Comparison of ENCODE assay signal across 8 cellular contexts in genomic region chr3:51391075-51391565, GRCh38. TPM values are rescaled to one million over a fixed set of nuclear protein-coding genes. Genes with fewer than 3 reads are reported as not detected.
A peak's percentile ranks its signal among the peaks of the same experiment; 100 is the strongest.
DNase-seq lines count a peak whose midpoint lies in the region; ATAC-seq and TF ChIP-seq lines count a peak whose summit lies in the region.

A gene with protein sequence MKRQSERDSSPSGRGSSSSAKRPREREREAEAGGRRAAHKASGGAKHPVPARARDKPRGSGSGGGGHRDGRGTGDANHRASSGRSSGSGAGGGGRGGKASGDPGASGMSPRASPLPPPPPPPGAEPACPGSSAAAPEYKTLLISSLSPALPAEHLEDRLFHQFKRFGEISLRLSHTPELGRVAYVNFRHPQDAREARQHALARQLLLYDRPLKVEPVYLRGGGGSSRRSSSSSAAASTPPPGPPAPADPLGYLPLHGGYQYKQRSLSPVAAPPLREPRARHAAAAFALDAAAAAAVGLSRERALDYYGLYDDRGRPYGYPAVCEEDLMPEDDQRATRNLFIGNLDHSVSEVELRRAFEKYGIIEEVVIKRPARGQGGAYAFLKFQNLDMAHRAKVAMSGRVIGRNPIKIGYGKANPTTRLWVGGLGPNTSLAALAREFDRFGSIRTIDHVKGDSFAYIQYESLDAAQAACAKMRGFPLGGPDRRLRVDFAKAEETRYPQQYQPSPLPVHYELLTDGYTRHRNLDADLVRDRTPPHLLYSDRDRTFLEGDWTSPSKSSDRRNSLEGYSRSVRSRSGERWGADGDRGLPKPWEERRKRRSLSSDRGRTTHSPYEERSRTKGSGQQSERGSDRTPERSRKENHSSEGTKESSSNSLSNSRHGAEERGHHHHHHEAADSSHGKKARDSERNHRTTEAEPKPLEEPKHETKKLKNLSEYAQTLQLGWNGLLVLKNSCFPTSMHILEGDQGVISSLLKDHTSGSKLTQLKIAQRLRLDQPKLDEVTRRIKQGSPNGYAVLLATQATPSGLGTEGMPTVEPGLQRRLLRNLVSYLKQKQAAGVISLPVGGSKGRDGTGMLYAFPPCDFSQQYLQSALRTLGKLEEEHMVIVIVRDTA (plus strand): TSS chr3:51391285. CDS start chr3:51391400, 115 bp downstream.

- under 1% methylated on average over 83 of the region's 83 CpGs for WGBS in HUES64

- H3K9ac ChIP-seq in HUES64 (ENCODE audit: low read depth, low read length): peak within 1 kb of the TSS; percentile 98
- peak within 1 kb of the TSS; percentile 92 for H3K9ac ChIP-seq in OCI-LY3 (ENCODE audit: low read length)

- H3K4me3 ChIP-seq in HUES64 (ENCODE audit: low read length) (peak within 1 kb of the TSS; percentile 78), OCI-LY3 (ENCODE audit: low read length) (peak within 1 kb of the TSS; percentile 98), mononuclear cell (ENCODE audit: low read length) (peak within 1 kb of the TSS; percentile 53)

- H3K27me3 ChIP-seq in HUES64 (ENCODE audit: insufficient read depth, low read length): no peaks in the 10 kb centered on the region
- H3K27me3 ChIP-seq in OCI-LY3 (ENCODE audit: low read depth, low read length): no peaks in the 10 kb centered on the region
- H3K27me3 ChIP-seq in mononuclear cell (ENCODE audit: insufficient read depth, low read length): no peaks in the 10 kb centered on the region

- H4K20me1 ChIP-seq in OCI-LY3 (ENCODE audit: insufficient read depth, low read length): peaks cover 54% of the 10 kb centered on the region

- H3K79me2 ChIP-seq in OCI-LY3 (ENCODE audit: low read length): peaks cover 78% of the 10 kb centered on the region

- H2AFZ ChIP-seq in OCI-LY3 (ENCODE audit: low read depth, low read length): no peak within 1 kb of the TSS

- H3K4me2 ChIP-seq in OCI-LY3 (ENCODE audit: low read length): peak within 1 kb of the TSS; percentile 97

- peaks cover 6% of the 10 kb centered on the region; the same call in 1 of the 2 replicates for H3K9me3 ChIP-seq in HUES64 (ENCODE audit: insufficient read depth, low read depth, low read length)
- H3K9me3 ChIP-seq in OCI-LY3 (ENCODE audit: insufficient read depth, low read length): no peaks in the 10 kb centered on the region
- H3K9me3 ChIP-seq in mononuclear cell (ENCODE audit: low read depth, low read length): no peaks in the 10 kb centered on the region

- peak; percentile 94 for ATAC-seq in GM21423 (IDR thresholded peaks at IDR 0.05; ENCODE audit: unreplicated experiment)

- H3K4me1 ChIP-seq in HUES64 (ENCODE audit: insufficient read depth, low read length): peaks cover 16% of the 10 kb centered on the region
- H3K4me1 ChIP-seq in OCI-LY3 (ENCODE audit: low read length): peaks cover 45% of the 10 kb centered on the region
- peaks cover 79% of the 10 kb centered on the region for H3K4me1 ChIP-seq in mononuclear cell (ENCODE audit: insufficient read depth, low read length)

- DNase-seq in D341Med (ENCODE audit: low spot score) (peak; percentile 98), activated T-cell treated with anti-CD3 and anti-CD28 coated beads for 1 hour (ENCODE audit: low read depth) (peak; percentile 93), epidermal melanocyte (ENCODE audit: insufficient read length, low spot score) (peak; percentile 97)
- peak; percentile 98 for DNase-seq in stimulated activated CD8-positive, alpha-beta memory T cell treated with anti-CD3 and anti-CD28 coated beads, Interleukin-4, amount 100 ng/mL, for 24 hours (ENCODE audit: low read depth)

- no peak; the same call in 1 of the 2 replicates for TF ChIP-seq CTCF in OCI-LY3 (IDR thresholded peaks at IDR 0.05; ENCODE audit: low read depth, low read length)

- H3K36me3 ChIP-seq in HUES64 (ENCODE audit: insufficient read depth, low read length) (peaks cover 83% of the 10 kb centered on the region), OCI-LY3 (replicated peaks; ENCODE audit: low read depth, low read length) (peaks cover 75% of the 10 kb centered on the region)

- H3K27ac ChIP-seq in HUES64 (ENCODE audit: low read depth, low read length): peak within 1 kb of the TSS; percentile 90
- peak within 1 kb of the TSS; percentile 62 for H3K27ac ChIP-seq in OCI-LY3 (ENCODE audit: low read length)

RNA-seq across cellular contexts. Expression of the gene that starts here (rescaled TPM):
- 34.8 TPM for polyA plus RNA-seq in HUES64 (2013, experiment 1 of 2)
- polyA plus RNA-seq in HUES64 (2013, experiment 2 of 2): 36.2 TPM
- 25.3 TPM for total RNA-seq in mononuclear cell

Comparison
In these comparisons a context has a peak if more than half of its experiments do, and no peak if none do; other contexts are left out.
1. Peak in every context shown above with its lines: DNase-seq, ATAC-seq, H3K4me3 ChIP-seq and H3K27ac ChIP-seq.